ENCODE assay signal across 13 cellular contexts in the genomic region with DNA sequence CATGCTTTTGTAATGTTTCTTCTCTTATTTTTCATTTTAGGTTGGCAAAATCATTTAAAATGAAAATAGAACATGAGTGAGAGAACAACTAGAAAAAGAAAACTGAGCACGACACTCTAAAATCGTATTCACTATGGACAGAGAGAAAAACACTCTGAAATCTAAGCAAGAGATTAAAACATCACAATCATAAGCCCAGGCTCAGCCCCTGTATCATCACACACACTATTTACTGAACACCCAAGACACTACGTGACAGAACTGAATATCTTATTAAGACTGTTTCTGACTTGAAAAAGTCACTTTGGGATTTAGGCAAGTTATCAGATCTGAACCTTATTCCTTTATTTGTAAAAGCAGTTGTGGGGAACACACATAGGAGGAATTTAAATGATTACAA.
DNase-seq lines count a peak whose midpoint lies in the region; ATAC-seq, FAIRE-seq and TF ChIP-seq lines count a peak whose summit lies in the region.
"Had no signal": no experiment of that assay in that cellular context is flagged by ENCODE, and none has a peak within 500 bp of the region (broad histone marks: within the 10 kb centered on the region; RNA-seq: fewer than 3 reads in every experiment).

No MANE protein-coding gene starts in this region.

- TF ChIP-seq POLR2A in H54 (IDR thresholded peaks at IDR 0.05; ENCODE audit: low read depth, low read length) = no peak

- H3K36me3 ChIP-seq in liver (ENCODE audit: control insufficient read depth in 4 of 4, insufficient read depth in 3 of 4, low read depth in 1 of 4, low read length in 3 of 4) (peaks cover 0 to 2% (median 0%) of the 10 kb centered on the region in 4 donors), skeletal muscle tissue (ENCODE audit: control insufficient read depth in 3 of 3, insufficient read depth in 3 of 3, low read length in 3 of 3) (no peaks in the 10 kb centered on the region)
- H3K36me3 ChIP-seq: SJCRH30 had no signal

- H3K9ac ChIP-seq in liver (ENCODE audit: low read depth in 1 of 2, low read length in 2 of 2) (no peak overlapping the region), skeletal muscle tissue (ENCODE audit: low read depth in 1 of 3, low read length in 3 of 3) (peak overlapping the region in 2 of 3 donors; percentile 63 to 69)

- DNase-seq in H54 (ENCODE audit: insufficient read length, low spot score) = no peak
- DNase-seq in NCI-H2081 treated with DMSO at 0.1 percent for 48 hours (lab: John Stamatoyannopoulos, UW) = no peak
- DNase-seq in foreskin fibroblast = no peak
- no peak for DNase-seq in NCI-H187 treated with DMSO at 0.1 percent for 48 hours (lab: John Stamatoyannopoulos, UW)
- DNase-seq: activated CD8-positive, alpha-beta memory T cell treated with anti-CD3 and anti-CD28 coated beads, Interleukin-2, amount 10 ng/mL, durations not matched to agents 7 days and 5 days; activated naive CD4-positive, alpha-beta T cell treated with anti-CD3 and anti-CD28 coated beads, Interleukin-2, amount 10 ng/mL, durations not matched to agents 7 days and 5 days; HCEC 1CT; SJCRH30 had no signal

- H3K4me1 ChIP-seq in liver (ENCODE audit: control insufficient read depth in 4 of 4, insufficient read depth in 4 of 4, low read length in 3 of 4) (peaks cover 2 to 17% (median 9%) of the 10 kb centered on the region in 4 donors), skeletal muscle tissue (ENCODE audit: control insufficient read depth in 3 of 3, insufficient read depth in 3 of 3, low read length in 3 of 3) (peaks cover 11 to 29% (median 26%) of the 10 kb centered on the region in 3 donors)

- H3K27me3 ChIP-seq in liver (ENCODE audit: control insufficient read depth in 4 of 4, insufficient read depth in 4 of 4, low read length in 3 of 4) (no peaks in the 10 kb centered on the region), skeletal muscle tissue (ENCODE audit: control insufficient read depth in 3 of 3, insufficient read depth in 3 of 3, low read length in 3 of 3) (no peaks in the 10 kb centered on the region)
- H3K27me3 ChIP-seq: SJCRH30 had no signal

- 77% methylated on average over 3 of the region's 3 CpGs for WGBS in liver

- TF ChIP-seq CTCF in liver (IDR thresholded peaks at IDR 0.05; ENCODE audit: low read depth, low read length, missing input control) (no peak), foreskin fibroblast (IDR thresholded peaks at IDR 0.05; ENCODE audit: low read depth, low read length) (no peak)

- H3K9me3 ChIP-seq in liver (ENCODE audit: control insufficient read depth in 4 of 4, low read length in 3 of 4) (no peaks in the 10 kb centered on the region), skeletal muscle tissue (ENCODE audit: control insufficient read depth in 3 of 3, low read length in 3 of 3) (no peaks in the 10 kb centered on the region)
- H3K9me3 ChIP-seq: SJCRH30 had no signal

- FAIRE-seq in H54 (lab: Jason Lieb, UNC) = peak; percentile 75
- FAIRE-seq: TTC549 had no signal

- no peak for TF ChIP-seq RAD21 in liver (IDR thresholded peaks at IDR 0.05)

- ATAC-seq in GM18858 (IDR thresholded peaks at IDR 0.05; ENCODE audit: unreplicated experiment) = no peak
- ATAC-seq: activated CD8-positive, alpha-beta memory T cell treated with anti-CD3 and anti-CD28 coated beads, Interleukin-2, amount 10 ng/mL, durations not matched to agents 7 days and 5 days had no signal

- H3K27ac ChIP-seq in angular gyrus (ENCODE audit: low read depth, low read length) (peak overlapping the region; percentile 88), liver (ENCODE audit: low read depth in 1 of 2, low read length in 2 of 2) (peak overlapping the region; percentile 5 to 67), skeletal muscle tissue (ENCODE audit: low read depth, low read length) (peak overlapping the region; percentile 92)
- H3K27ac ChIP-seq: SJCRH30 had no signal

- H3K4me3 ChIP-seq in liver (ENCODE audit: low read depth in 1 of 3, low read length in 3 of 3) (no peak overlapping the region), skeletal muscle tissue (ENCODE audit: low read length in 3 of 3) (peak overlapping the region in 1 of 3 donors; percentile 55), foreskin fibroblast (ENCODE audit: low read depth in 1 of 2, low read length in 2 of 2) (no peak overlapping the region)
- H3K4me3 ChIP-seq: SJCRH30 had no signal

TF ChIP-seq in liver, 16 proteins besides CTCF, POLR2A, EP300 and RAD21:
- TF ChIP-seq HNF4A (conservative IDR thresholded peaks at IDR 0.05) (no peak), FOXA1 (IDR thresholded peaks at IDR 0.05) (no peak), FOXA2 (IDR thresholded peaks at IDR 0.05) (no peak)
- TF ChIP-seq, protein P1, sequence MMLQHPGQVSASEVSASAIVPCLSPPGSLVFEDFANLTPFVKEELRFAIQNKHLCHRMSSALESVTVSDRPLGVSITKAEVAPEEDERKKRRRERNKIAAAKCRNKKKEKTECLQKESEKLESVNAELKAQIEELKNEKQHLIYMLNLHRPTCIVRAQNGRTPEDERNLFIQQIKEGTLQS (IDR thresholded peaks at IDR 0.05) = no peak

Comparison
In these comparisons a context has a peak if more than half of its experiments do, and no peak if none do; other contexts are left out.
1. H3K27ac ChIP-seq: peak in every context shown above with its lines; median percentile 92 in skeletal muscle tissue; 88 in angular gyrus; 36 in liver.
2. H3K9ac ChIP-seq: peak in skeletal muscle tissue (2 of 3); none in liver (0 of 2).